In genomic region chr19:47697863-47698609, GRCh38 we compare ENCODE assay signal across 1 cellular context.
TF ChIP-seq lines count a peak whose summit lies in the region.

No MANE protein-coding gene starts in this region.

TF ChIP-seq in IMR-90, 13 proteins besides CTCF, POLR2A, EP300 and RAD21 (continued from another document):
- no peak for TF ChIP-seq FOS (IDR thresholded peaks at IDR 0.05; ENCODE audit: low read depth, low read length)
- TF ChIP-seq, protein P1, sequence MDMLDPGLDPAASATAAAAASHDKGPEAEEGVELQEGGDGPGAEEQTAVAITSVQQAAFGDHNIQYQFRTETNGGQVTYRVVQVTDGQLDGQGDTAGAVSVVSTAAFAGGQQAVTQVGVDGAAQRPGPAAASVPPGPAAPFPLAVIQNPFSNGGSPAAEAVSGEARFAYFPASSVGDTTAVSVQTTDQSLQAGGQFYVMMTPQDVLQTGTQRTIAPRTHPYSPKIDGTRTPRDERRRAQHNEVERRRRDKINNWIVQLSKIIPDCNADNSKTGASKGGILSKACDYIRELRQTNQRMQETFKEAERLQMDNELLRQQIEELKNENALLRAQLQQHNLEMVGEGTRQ (IDR thresholded peaks at IDR 0.05; ENCODE audit: low read depth, low read length) = no peak
- TF ChIP-seq, protein P2, sequence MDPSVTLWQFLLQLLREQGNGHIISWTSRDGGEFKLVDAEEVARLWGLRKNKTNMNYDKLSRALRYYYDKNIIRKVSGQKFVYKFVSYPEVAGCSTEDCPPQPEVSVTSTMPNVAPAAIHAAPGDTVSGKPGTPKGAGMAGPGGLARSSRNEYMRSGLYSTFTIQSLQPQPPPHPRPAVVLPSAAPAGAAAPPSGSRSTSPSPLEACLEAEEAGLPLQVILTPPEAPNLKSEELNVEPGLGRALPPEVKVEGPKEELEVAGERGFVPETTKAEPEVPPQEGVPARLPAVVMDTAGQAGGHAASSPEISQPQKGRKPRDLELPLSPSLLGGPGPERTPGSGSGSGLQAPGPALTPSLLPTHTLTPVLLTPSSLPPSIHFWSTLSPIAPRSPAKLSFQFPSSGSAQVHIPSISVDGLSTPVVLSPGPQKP (IDR thresholded peaks at IDR 0.05; ENCODE audit: borderline replicate concordance, low read depth, low read length) = no peak
